ENCODE assay signal across 9 cellular contexts in genomic region chr6:144351741-144352140, GRCh38.
DNase-seq lines count a peak whose midpoint lies in the region; ATAC-seq and TF ChIP-seq lines count a peak whose summit lies in the region.
"Had no signal": no experiment of that assay in that cellular context is flagged by ENCODE, and none has a peak within 500 bp of the region (broad histone marks: within the 10 kb centered on the region; RNA-seq: fewer than 3 reads in every experiment).

No MANE protein-coding gene starts in this region.

- CTCF ChIA-PET in MCF 10A (lab: Yijun Ruan, JAX) = interaction anchor here (0.6 to 0.7 kb wide), 2 partner anchors 22 to 646 kb away, joined by 3 to 4 read pairs; no protein-coding TSS in a partner anchor

- H3K27me3 Mint-ChIP-seq in MCF 10A (ENCODE audit: insufficient read depth, unreplicated experiment) = no peaks in the 10 kb centered on the region
- no peaks in the 10 kb centered on the region for H3K27me3 Mint-ChIP-seq in memory B cell

- H3K27ac Mint-ChIP-seq in MCF 10A (ENCODE audit: low read depth, unreplicated experiment) (no peak overlapping the region), memory B cell (peak overlapping the region; percentile 62)

- no peaks in the 10 kb centered on the region for H3K9me3 Mint-ChIP-seq in MCF 10A (ENCODE audit: unreplicated experiment)
- H3K9me3 Mint-ChIP-seq in memory B cell = peaks cover 2% of the 10 kb centered on the region

- in situ Hi-C loops in astrocyte of the spinal cord (cut with HindIII; ENCODE audit: low sequenced_read_pairs) = no loop called here

- POLR2A ChIA-PET in MCF 10A (lab: Yijun Ruan, JAX) = interaction anchor here (0.7 kb wide), 3 partner anchors 9 to 66 kb away, joined by 3 to 5 read pairs (median 3); no protein-coding TSS in a partner anchor

- H3K4me1 Mint-ChIP-seq in MCF 10A (ENCODE audit: insufficient read depth, unreplicated experiment) (peaks cover 31% of the 10 kb centered on the region), memory B cell (peaks cover 52% of the 10 kb centered on the region)

- H3K27me3 ChIP-seq in breast epithelium (no peaks in the 10 kb centered on the region), vagina (no peaks in the 10 kb centered on the region)

- DNase-seq in breast epithelium (ENCODE audit: low spot score in 2 of 2) (no peak), MCF 10A (ENCODE audit: unreplicated experiment) (no peak), astrocyte of the spinal cord (ENCODE audit: low read depth, low spot score) (peak; percentile 24), memory B cell (ENCODE audit: low spot score in 2 of 2) (no peak), vagina (ENCODE audit: extremely low spot score in 2 of 2) (no peak), HK-2 (ENCODE audit: unreplicated experiment) (no peak), midbrain (lab: John Stamatoyannopoulos, UW) (no peak)
- DNase-seq: PC-9 had no signal

- H3K36me3 Mint-ChIP-seq in MCF 10A (ENCODE audit: insufficient read depth, unreplicated experiment) (peaks cover 13% of the 10 kb centered on the region), memory B cell (peaks cover 18% of the 10 kb centered on the region)

- ATAC-seq in memory B cell (ENCODE audit: low read depth) = no peak
- ATAC-seq in GM21381 (IDR thresholded peaks at IDR 0.05; ENCODE audit: unreplicated experiment) = no peak

- intact Hi-C loops in breast epithelium (cut with DNase I; ENCODE audit: low total_unique reads) (no loop called here), MCF 10A (cut with micrococcal nuclease) (no loop called here), vagina (cut with DNase I) (no loop called here)

- H3K9me3 ChIP-seq in breast epithelium (no peaks in the 10 kb centered on the region), vagina (no peaks in the 10 kb centered on the region)

- peaks cover 0 to 11% of the 10 kb centered on the region in 2 donors for H3K4me1 ChIP-seq in breast epithelium
- peaks cover 76% of the 10 kb centered on the region for H3K4me1 ChIP-seq in vagina

- H3K4me3 Mint-ChIP-seq in MCF 10A (ENCODE audit: unreplicated experiment) = no peak overlapping the region
- H3K4me3 Mint-ChIP-seq in memory B cell = peak overlapping the region; percentile 49

- TF ChIP-seq POLR2A in breast epithelium (IDR thresholded peaks at IDR 0.05) (no peak), vagina (IDR thresholded peaks at IDR 0.05) (no peak)

- BruUV-seq in MCF 10A (replicated peaks; lab: Mats Ljungman, UMichigan) = no TSS peak

- H3K27ac ChIP-seq in breast epithelium = peak overlapping the region; percentile 74 to 75
- H3K27ac ChIP-seq in vagina = peak overlapping the region; percentile 55
- H3K27ac ChIP-seq: PC-9 had no signal

- H3K36me3 ChIP-seq in breast epithelium (no peaks in the 10 kb centered on the region), vagina (no peaks in the 10 kb centered on the region)

- TF ChIP-seq CTCF in breast epithelium (IDR thresholded peaks at IDR 0.05) (no peak), MCF 10A (IDR thresholded peaks at IDR 0.05; ENCODE audit: unreplicated experiment) (no peak), astrocyte of the spinal cord (IDR thresholded peaks at IDR 0.05; ENCODE audit: low read depth, low read length) (no peak), vagina (IDR thresholded peaks at IDR 0.05) (no peak)

- no peak overlapping the region for H3K4me3 ChIP-seq in breast epithelium
- no peak overlapping the region for H3K4me3 ChIP-seq in astrocyte of the spinal cord (ENCODE audit: low read depth, low read length)
- no peak overlapping the region for H3K4me3 ChIP-seq in vagina
- H3K4me3 ChIP-seq: PC-9 had no signal
